Comparison of ENCODE assay signal across 8 cellular contexts in the genomic region with DNA sequence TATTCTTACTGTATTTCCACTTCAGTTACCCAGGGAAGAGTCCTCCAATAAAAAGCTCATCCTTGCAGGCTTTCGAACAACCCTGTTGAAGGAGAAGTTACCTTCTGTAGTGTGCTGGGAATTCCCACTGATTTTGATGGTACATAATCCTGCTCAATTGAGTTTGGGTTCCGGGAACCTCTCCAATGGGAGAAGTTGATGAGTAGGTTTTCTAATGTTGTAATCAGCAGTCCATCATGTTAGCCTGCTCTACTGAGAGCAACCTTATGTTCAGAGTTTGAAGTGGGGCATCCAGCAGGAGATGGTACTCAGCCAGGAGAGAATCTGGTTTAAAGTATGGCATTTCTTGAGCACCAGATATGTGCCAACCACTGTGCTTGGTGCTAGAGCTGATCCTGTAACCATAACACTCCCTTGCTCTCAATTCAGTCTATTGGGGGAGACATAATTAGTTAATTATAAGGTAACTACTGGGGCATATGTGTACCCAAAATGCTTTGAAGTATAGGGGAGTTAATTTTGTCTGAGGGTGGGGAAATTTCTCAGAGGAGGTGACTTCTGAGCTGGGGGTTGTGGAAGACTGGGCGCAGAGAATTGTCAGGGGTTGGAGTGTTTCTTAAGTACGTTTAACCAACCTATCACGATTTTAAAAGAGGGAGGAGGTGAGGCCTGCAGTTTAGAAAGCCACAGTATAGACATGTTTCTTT. TPM values are rescaled to one million over a fixed set of nuclear protein-coding genes. Genes with fewer than 3 reads are reported as not detected.
DNase-seq lines count a peak whose midpoint lies in the region; ATAC-seq and TF ChIP-seq lines count a peak whose summit lies in the region.

No MANE protein-coding gene starts in this region.

- no peak for DNase-seq in activated T-cell treated with anti-CD3 and anti-CD28 coated beads, Interleukin-2, amount 50 U/mL, for 72 hours
- DNase-seq in activated T-cell treated with anti-CD3 and anti-CD28 coated beads, Interleukin-2, amount 50 U/mL, for 48 hours: no peak
- DNase-seq in activated T-helper 1 cell treated with anti-CD3 and anti-CD28 coated beads, Interleukin-12 subunit alpha, Interleukin-12 subunit beta, Interleukin-2, Interleukin-4 antibody, amounts not matched to agents 30 ng/mL and 10 ng/mL and 1 ng/mL, durations not matched to agents 14 hours and 24 hours and 36 hours (ENCODE audit: low spot score): no peak
- DNase-seq in kidney epithelial cell (ENCODE audit: low read depth) (no peak), type B pancreatic cell (ENCODE audit: extremely low spot score, unreplicated experiment) (no peak), NCI-H1105 treated with DMSO at 0.1 percent for 48 hours (lab: John Stamatoyannopoulos, UW) (no peak)

- H3K27ac Mint-ChIP-seq in activated T-cell treated with anti-CD3 and anti-CD28 coated beads, Interleukin-2, amount 50 U/mL, for 72 hours: peak overlapping the region; percentile 100
- peak overlapping the region; percentile 94 for H3K27ac Mint-ChIP-seq in activated T-helper 1 cell treated with anti-CD3 and anti-CD28 coated beads, Interleukin-12 subunit alpha, Interleukin-12 subunit beta, Interleukin-2, Interleukin-4 antibody, amounts not matched to agents 30 ng/mL and 10 ng/mL and 1 ng/mL, durations not matched to agents 14 hours and 24 hours and 36 hours
- peak overlapping the region; percentile 98 for H3K27ac Mint-ChIP-seq in type B pancreatic cell

- H3K4me3 ChIP-seq in kidney epithelial cell (ENCODE audit: low read depth, low read length): peak overlapping the region; percentile 97

- H3K4me1 Mint-ChIP-seq in activated T-cell treated with anti-CD3 and anti-CD28 coated beads, Interleukin-2, amount 50 U/mL, for 72 hours (ENCODE audit: low read depth): peaks cover 72% of the 10 kb centered on the region
- H3K4me1 Mint-ChIP-seq in activated T-helper 1 cell treated with anti-CD3 and anti-CD28 coated beads, Interleukin-12 subunit alpha, Interleukin-12 subunit beta, Interleukin-2, Interleukin-4 antibody, amounts not matched to agents 30 ng/mL and 10 ng/mL and 1 ng/mL, durations not matched to agents 14 hours and 24 hours and 36 hours (ENCODE audit: low read depth): peaks cover 71% of the 10 kb centered on the region
- H3K4me1 Mint-ChIP-seq in type B pancreatic cell (ENCODE audit: unreplicated experiment): peaks cover 48% of the 10 kb centered on the region

- H3K4me3 Mint-ChIP-seq in activated T-cell treated with anti-CD3 and anti-CD28 coated beads, Interleukin-2, amount 50 U/mL, for 72 hours: peak overlapping the region; percentile 95
- H3K4me3 Mint-ChIP-seq in activated T-helper 1 cell treated with anti-CD3 and anti-CD28 coated beads, Interleukin-12 subunit alpha, Interleukin-12 subunit beta, Interleukin-2, Interleukin-4 antibody, amounts not matched to agents 30 ng/mL and 10 ng/mL and 1 ng/mL, durations not matched to agents 14 hours and 24 hours and 36 hours: peak overlapping the region; percentile 94
- peak overlapping the region; percentile 95 for H3K4me3 Mint-ChIP-seq in type B pancreatic cell

- no peaks in the 10 kb centered on the region for H3K27me3 ChIP-seq in kidney epithelial cell (ENCODE audit: control insufficient read depth, insufficient read depth, low read length)

- no peaks in the 10 kb centered on the region for H3K27me3 Mint-ChIP-seq in activated T-cell treated with anti-CD3 and anti-CD28 coated beads, Interleukin-2, amount 50 U/mL, for 72 hours (ENCODE audit: low read depth)
- H3K27me3 Mint-ChIP-seq in activated T-helper 1 cell treated with anti-CD3 and anti-CD28 coated beads, Interleukin-12 subunit alpha, Interleukin-12 subunit beta, Interleukin-2, Interleukin-4 antibody, amounts not matched to agents 30 ng/mL and 10 ng/mL and 1 ng/mL, durations not matched to agents 14 hours and 24 hours and 36 hours (ENCODE audit: insufficient read depth): no peaks in the 10 kb centered on the region
- no peaks in the 10 kb centered on the region for H3K27me3 Mint-ChIP-seq in type B pancreatic cell

- H3K9me3 Mint-ChIP-seq in activated T-cell treated with anti-CD3 and anti-CD28 coated beads, Interleukin-2, amount 50 U/mL, for 72 hours: no peaks in the 10 kb centered on the region
- H3K9me3 Mint-ChIP-seq in activated T-helper 1 cell treated with anti-CD3 and anti-CD28 coated beads, Interleukin-12 subunit alpha, Interleukin-12 subunit beta, Interleukin-2, Interleukin-4 antibody, amounts not matched to agents 30 ng/mL and 10 ng/mL and 1 ng/mL, durations not matched to agents 14 hours and 24 hours and 36 hours: no peaks in the 10 kb centered on the region
- peaks cover 5% of the 10 kb centered on the region for H3K9me3 Mint-ChIP-seq in type B pancreatic cell

- no peak for TF ChIP-seq CTCF in kidney epithelial cell (IDR thresholded peaks at IDR 0.05; ENCODE audit: insufficient read depth, low read length, poor library complexity, severe bottlenecking)
- TF ChIP-seq CTCF in type B pancreatic cell (conservative IDR thresholded peaks at IDR 0.05): no peak

- peaks cover 7 to 24% of the 10 kb centered on the region in 2 donors for H3K36me3 Mint-ChIP-seq in activated T-cell treated with anti-CD3 and anti-CD28 coated beads, Interleukin-2, amount 50 U/mL, for 72 hours (ENCODE audit: insufficient read depth in 2 of 2)
- peaks cover 45% of the 10 kb centered on the region for H3K36me3 Mint-ChIP-seq in activated T-helper 1 cell treated with anti-CD3 and anti-CD28 coated beads, Interleukin-12 subunit alpha, Interleukin-12 subunit beta, Interleukin-2, Interleukin-4 antibody, amounts not matched to agents 30 ng/mL and 10 ng/mL and 1 ng/mL, durations not matched to agents 14 hours and 24 hours and 36 hours (ENCODE audit: low read depth)
- H3K36me3 Mint-ChIP-seq in type B pancreatic cell: peaks cover 24% of the 10 kb centered on the region

- intact Hi-C loops in activated T-helper 1 cell treated with anti-CD3 and anti-CD28 coated beads, Interleukin-12 subunit alpha, Interleukin-12 subunit beta, Interleukin-2, Interleukin-4 antibody, amounts not matched to agents 30 ng/mL and 10 ng/mL and 1 ng/mL, durations not matched to agents 14 hours and 24 hours and 36 hours (cut with micrococcal nuclease): loop anchor here (1.0 kb wide), 1 partner anchor 8 kb away; no protein-coding TSS in a partner anchor

- H3K36me3 ChIP-seq in kidney epithelial cell (ENCODE audit: control insufficient read depth, insufficient read depth, low read length): no peaks in the 10 kb centered on the region

- no peak for ATAC-seq in activated T-cell treated with anti-CD3 and anti-CD28 coated beads, Interleukin-2, amount 50 U/mL, for 72 hours (replicated peaks in 1 of 2)
- no peak for ATAC-seq in GM18498 (IDR thresholded peaks at IDR 0.05; ENCODE audit: unreplicated experiment)
- ATAC-seq in HG03196 (IDR thresholded peaks at IDR 0.05; ENCODE audit: unreplicated experiment): no peak

RNA-seq across cellular contexts. Expression of gene TOP1, which starts 2.1 kb away (rescaled TPM):
- 10 to 100 TPM; 78.7 to 86.1 TPM for total RNA-seq in activated T-cell treated with anti-CD3 and anti-CD28 coated beads, Interleukin-2, amount 50 U/mL, for 72 hours
- total RNA-seq in activated T-helper 1 cell treated with anti-CD3 and anti-CD28 coated beads, Interleukin-12 subunit alpha, Interleukin-12 subunit beta, Interleukin-2, Interleukin-4 antibody, amounts not matched to agents 30 ng/mL and 10 ng/mL and 1 ng/mL, durations not matched to agents 14 hours and 24 hours and 36 hours: 120 and 123 TPM in 2 replicates
- total RNA-seq in kidney epithelial cell (29.2 and 38.0 TPM in 2 replicates), type B pancreatic cell (ENCODE audit: low replicate concordance) (72.5 and 84.6 TPM in 2 replicates)
